In genomic region chr19:45814166-45814780, GRCh38 we compare ENCODE assay signal across 22 cellular contexts. TPM values are rescaled to one million over a fixed set of nuclear protein-coding genes. Genes with fewer than 3 reads are reported as not detected.
DNase-seq lines count a peak whose midpoint lies in the region; TF ChIP-seq lines count a peak whose summit lies in the region.
"Had no signal": no experiment of that assay in that cellular context is flagged by ENCODE, and none has a peak within 500 bp of the region (broad histone marks: within the 10 kb centered on the region; RNA-seq: fewer than 3 reads in every experiment).

No MANE protein-coding gene starts in this region.

- WGBS in suprapubic skin = 50% methylated on average over 5 of the region's 12 CpGs

- H4K20me1 ChIP-seq in BLaER1 treated with 17β-estradiol and CSF1 and Interleukin-3, amounts not matched to agents 10 nM and 100 nM = peaks cover 12 to 45% (median 26%) of the 10 kb centered on the region in 11 experiments; a peak in 18 of 22 replicates

- H3K9ac ChIP-seq in BLaER1 treated with 17β-estradiol and CSF1 and Interleukin-3, amounts not matched to agents 10 nM and 100 nM = peak overlapping the region in 3 of 11 experiments; percentile 70 to 78 (median 75); a peak in 2 of 22 replicates

- H3K27me3 Mint-ChIP-seq in nephron (ENCODE audit: low read depth) = peaks cover 3% of the 10 kb centered on the region
- H3K27me3 Mint-ChIP-seq in CD14-positive monocyte (ENCODE audit: low read depth in 3 of 3) = peaks cover 56 to 73% (median 63%) of the 10 kb centered on the region in 3 donors
- H3K27me3 Mint-ChIP-seq: activated CD4-positive, alpha-beta memory T cell treated with anti-CD3 and anti-CD28 coated beads for 36 hours had no signal

- H3K4me1 Mint-ChIP-seq in nephron (peaks cover 11% of the 10 kb centered on the region), CD14-positive monocyte (peaks cover 17% of the 10 kb centered on the region)

- no peak overlapping the region; a peak in 1 of 20 replicates for H3K4me3 ChIP-seq in BLaER1 treated with 17β-estradiol and CSF1 and Interleukin-3, amounts not matched to agents 10 nM and 100 nM
- no peak overlapping the region for H3K4me3 ChIP-seq in NB4 (ENCODE audit: low read depth, low read length)
- no peak overlapping the region for H3K4me3 ChIP-seq in suprapubic skin

- peaks cover 0 to 18% (median 0%) of the 10 kb centered on the region in 11 experiments; a peak in 3 of 22 replicates for H3K27me3 ChIP-seq in BLaER1 treated with 17β-estradiol and CSF1 and Interleukin-3, amounts not matched to agents 10 nM and 100 nM
- H3K27me3 ChIP-seq in suprapubic skin = no peaks in the 10 kb centered on the region
- H3K27me3 ChIP-seq: foreskin keratinocyte had no signal

- peaks cover 31 to 72% (median 58%) of the 10 kb centered on the region in 10 experiments for H3K4me1 ChIP-seq in BLaER1 treated with 17β-estradiol and CSF1 and Interleukin-3, amounts not matched to agents 10 nM and 100 nM
- peaks cover 8% of the 10 kb centered on the region for H3K4me1 ChIP-seq in suprapubic skin

- H3K36me3 Mint-ChIP-seq in nephron (ENCODE audit: low read depth) (no peaks in the 10 kb centered on the region), CD14-positive monocyte (peaks cover 4 to 6% of the 10 kb centered on the region in 2 donors)
- H3K36me3 Mint-ChIP-seq: activated naive CD4-positive, alpha-beta T cell treated with anti-CD3 and anti-CD28 coated beads, Interleukin-2, amount 50 U/mL, for 72 hours had no signal

- intact Hi-C loops in CD14-positive monocyte (cut with micrococcal nuclease) = no loop called here

- H3K4me2 ChIP-seq in BLaER1 treated with 17β-estradiol and CSF1 and Interleukin-3, amounts not matched to agents 10 nM and 100 nM = peak overlapping the region; percentile 82 to 94 (median 91); a peak in 17 of 22 replicates

- TF ChIP-seq EP300 in suprapubic skin (IDR thresholded peaks at IDR 0.05) = no peak

- H3K27ac Mint-ChIP-seq in nephron (peak overlapping the region in 1 of 3 experiments; percentile 40), CD14-positive monocyte (no peak overlapping the region)
- H3K27ac Mint-ChIP-seq: activated CD4-positive, alpha-beta memory T cell treated with anti-CD3 and anti-CD28 coated beads for 36 hours; activated T-cell treated with anti-CD3 and anti-CD28 coated beads, Interleukin-2, amount 50 U/mL, for 24 hours; T-helper 1 cell treated with Interleukin-12 subunit alpha and Interleukin-12 subunit beta and Interleukin-4 antibody, amounts not matched to agents 30 μg/mL and 1 μg/mL, for 36 hours had no signal

- H3K9me3 ChIP-seq in BLaER1 treated with 17β-estradiol and CSF1 and Interleukin-3, amounts not matched to agents 10 nM and 100 nM (replicated peaks in 1 of 11) = no peaks in the 10 kb centered on the region
- no peaks in the 10 kb centered on the region for H3K9me3 ChIP-seq in suprapubic skin
- H3K9me3 ChIP-seq: thoracic aorta had no signal

- no peak overlapping the region for H3K27ac ChIP-seq in BLaER1 treated with 17β-estradiol and CSF1 and Interleukin-3, amounts not matched to agents 10 nM and 100 nM
- H3K27ac ChIP-seq in suprapubic skin = no peak overlapping the region
- H3K27ac ChIP-seq: foreskin keratinocyte, thoracic aorta had no signal

- H3K4me3 Mint-ChIP-seq in nephron (peak overlapping the region; percentile 65 to 94 (median 73)), CD14-positive monocyte (peak overlapping the region in 1 of 2 donors; percentile 66)
- H3K4me3 Mint-ChIP-seq: activated CD4-positive, alpha-beta memory T cell treated with anti-CD3 and anti-CD28 coated beads for 36 hours; activated T-cell treated with anti-CD3 and anti-CD28 coated beads, Interleukin-2, amount 50 U/mL, for 24 hours; T-helper 1 cell treated with Interleukin-12 subunit alpha and Interleukin-12 subunit beta and Interleukin-4 antibody, amounts not matched to agents 30 μg/mL and 1 μg/mL, for 36 hours had no signal

- TF ChIP-seq CTCF in NB4 (IDR thresholded peaks at IDR 0.05; ENCODE audit: low read depth, low read length) (no peak), nephron (IDR thresholded peaks at IDR 0.05; ENCODE audit: unreplicated experiment in 3 of 3) (no peak), suprapubic skin (IDR thresholded peaks at IDR 0.05) (no peak), CD14-positive monocyte (IDR thresholded peaks at IDR 0.05) (no peak)

- TF ChIP-seq POLR2A in NB4 (IDR thresholded peaks at IDR 0.05; ENCODE audit: extremely low read depth, insufficient read length) (no peak), suprapubic skin (IDR thresholded peaks at IDR 0.05) (no peak)

- H3K9me3 Mint-ChIP-seq in nephron (no peaks in the 10 kb centered on the region), CD14-positive monocyte (peaks cover 0 to 13% (median 0%) of the 10 kb centered on the region in 7 donors)
- H3K9me3 Mint-ChIP-seq: activated CD4-positive, alpha-beta memory T cell treated with anti-CD3 and anti-CD28 coated beads for 36 hours; activated naive CD4-positive, alpha-beta T cell treated with anti-CD3 and anti-CD28 coated beads, Interleukin-2, amount 50 U/mL, for 72 hours; activated T-cell treated with anti-CD3 and anti-CD28 coated beads, Interleukin-2, amount 50 U/mL, for 24 hours; T-helper 1 cell treated with Interleukin-12 subunit alpha and Interleukin-12 subunit beta and Interleukin-4 antibody, amounts not matched to agents 30 μg/mL and 1 μg/mL, for 36 hours had no signal

- H3K36me3 ChIP-seq in BLaER1 treated with 17β-estradiol and CSF1 and Interleukin-3, amounts not matched to agents 10 nM and 100 nM = peaks cover 0 to 17% (median 7%) of the 10 kb centered on the region in 11 experiments; a peak in 8 of 22 replicates
- peaks cover 14% of the 10 kb centered on the region for H3K36me3 ChIP-seq in suprapubic skin
- H3K36me3 ChIP-seq: thoracic aorta had no signal

- DNase-seq in NB4 (ENCODE audit: low read depth) (peak; percentile 15), fibroblast of gingiva (ENCODE audit: low read depth) (peak; percentile 52), suprapubic skin (ENCODE audit: low spot score in 2 of 2) (no peak), NCI-H1694 (lab: John Stamatoyannopoulos, UW) (no peak), CD14-positive monocyte (ENCODE audit: low spot score) (no peak), D341Med (ENCODE audit: low spot score) (no peak)
- DNase-seq: activated CD4-positive, alpha-beta memory T cell treated with anti-CD3 and anti-CD28 coated beads for 36 hours; activated T-cell treated with anti-CD3 and anti-CD28 coated beads, Interleukin-2, amount 50 U/mL, for 24 hours; DND-41; hypothalamus; NCI-H748 treated with DMSO at 0.1 percent for 48 hours; OCI-M1; right cardiac atrium; stimulated activated CD4-positive, alpha-beta T cell treated with anti-CD3 and anti-CD28 coated beads, Interleukin-15, amount 100 ng/mL, for 24 hours had no signal

RNA-seq across cellular contexts. Expression of gene RSPH6A, which starts 0.8 kb away (rescaled TPM):
- under 1 TPM in 2 of 4 donors, not detected in 2; 0.38 to 0.68 TPM for total RNA-seq in suprapubic skin
- not detected for polyA plus RNA-seq in CD14-positive monocyte
- total RNA-seq: foreskin keratinocyte, left lobe of liver, thoracic aorta had no signal
- polyA plus RNA-seq: AG04450, right cardiac atrium had no signal

RNA-seq across cellular contexts. Expression of gene DMWD, which starts 21.6 kb away (rescaled TPM):
- 10 to 100 TPM; 22.7 to 40.6 (median 32.0) TPM for total RNA-seq in suprapubic skin
- 1 to 10 TPM; 1.5 to 2.4 TPM for polyA plus RNA-seq in CD14-positive monocyte

RNA-seq across cellular contexts. Expression of gene DMPK, which starts 32.0 kb away (rescaled TPM):
- 10 to 100 TPM; 15.0 to 27.3 (median 20.3) TPM for total RNA-seq in suprapubic skin
- under 1 TPM in 1 of 2 donors, not detected in 1; 0.17 TPM for polyA plus RNA-seq in CD14-positive monocyte

RNA-seq across cellular contexts. Expression of gene SIX5, which starts 45.2 kb away (rescaled TPM):
- total RNA-seq in suprapubic skin = 10 to 100 TPM; 10.5 to 14.7 (median 14.3) TPM
- polyA plus RNA-seq in CD14-positive monocyte = not detected

RNA-seq across cellular contexts. Expression of gene SYMPK, which starts 48.7 kb away (rescaled TPM):
- total RNA-seq in suprapubic skin = 10 to 100 TPM; 32.8 to 76.3 (median 44.1) TPM
- polyA plus RNA-seq in CD14-positive monocyte = 10 to 100 TPM in 1 of 2 donors, 1 to 10 TPM in 1; 5.6 to 15.7 TPM

Comparison
In these comparisons a context has a peak if more than half of its experiments do, and no peak if none do; other contexts are left out.
1. DNase-seq: peak in NB4 (single experiment) and fibroblast of gingiva (single experiment); none in suprapubic skin (0 of 2), NCI-H1694 (single experiment), CD14-positive monocyte (single experiment) and D341Med (single experiment).